ENCODE assay signal across 17 cellular contexts in the genomic region with DNA sequence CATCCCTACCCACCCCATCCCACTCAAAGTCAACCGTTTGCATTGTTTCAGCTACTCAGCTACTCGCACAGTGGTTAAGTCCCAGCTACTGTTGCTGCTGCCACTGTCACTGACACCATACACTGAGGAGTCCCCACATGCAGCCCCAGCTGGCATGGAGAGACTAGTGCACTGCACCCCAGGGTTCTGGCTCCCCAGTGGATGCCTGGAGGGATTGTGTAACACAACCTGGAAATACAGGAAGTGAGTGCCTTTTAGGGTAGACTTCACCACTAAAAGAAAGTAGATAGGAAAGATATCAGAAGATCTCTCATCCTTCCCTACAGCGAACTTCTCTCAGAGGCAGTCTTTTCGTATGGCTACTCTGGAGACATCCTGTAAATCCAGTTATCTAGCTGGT.
"Had no signal": no experiment of that assay in that cellular context is flagged by ENCODE, and none has a peak within 500 bp of the region (broad histone marks: within the 10 kb centered on the region; RNA-seq: fewer than 3 reads in every experiment).

No MANE protein-coding gene starts in this region.

- H3K27ac ChIP-seq: left ventricle myocardium inferior had no signal

- H3K36me3 ChIP-seq: left ventricle myocardium inferior had no signal

- H3K4me3 ChIP-seq: left ventricle myocardium inferior had no signal

- DNase-seq: activated CD4-positive, alpha-beta memory T cell treated with anti-CD3 and anti-CD28 coated beads for 36 hours; activated CD4-positive, alpha-beta T cell treated with anti-CD3 and anti-CD28 coated beads for 4 hours; activated CD4-positive, CD25-positive, alpha-beta regulatory T cell; activated naive CD4-positive, alpha-beta T cell treated with Interleukin-2 at 50 U/mL for 16 hours; activated naive CD8-positive, alpha-beta T cell treated with anti-CD3 and anti-CD28 coated beads for 36 hours; activated T-cell treated with anti-CD3 and anti-CD28 coated beads, Interleukin-2, amount 50 U/mL, for 48 hours; central memory CD4-positive, alpha-beta T cell; effector memory CD4-positive, alpha-beta T cell; foreskin melanocyte; left ventricle myocardium inferior; natural killer cell; retina; stimulated activated CD4-positive, alpha-beta T cell treated with anti-CD3 and anti-CD28 coated beads, Interleukin-2, amount 100 ng/mL, for 48 hours; stimulated activated CD8-positive, alpha-beta memory T cell treated with anti-CD3 and anti-CD28 coated beads, Interleukin-4, amount 100 ng/mL, for 48 hours; stimulated activated naive B cell treated with anti-CD40 and anti-IgM and Interleukin-4, amounts not matched to agents 10 μg/mL and 1 μg/mL and 100 μg/mL, for 72 hours; T-helper 9 cell had no signal

- ATAC-seq: esophagus mucosa; natural killer cell; stimulated activated naive B cell treated with anti-CD40 and anti-IgM and Interleukin-4, amounts not matched to agents 10 μg/mL and 1 μg/mL and 100 μg/mL, for 72 hours had no signal

- H3K4me1 ChIP-seq: left ventricle myocardium inferior had no signal
